In the genomic region with DNA sequence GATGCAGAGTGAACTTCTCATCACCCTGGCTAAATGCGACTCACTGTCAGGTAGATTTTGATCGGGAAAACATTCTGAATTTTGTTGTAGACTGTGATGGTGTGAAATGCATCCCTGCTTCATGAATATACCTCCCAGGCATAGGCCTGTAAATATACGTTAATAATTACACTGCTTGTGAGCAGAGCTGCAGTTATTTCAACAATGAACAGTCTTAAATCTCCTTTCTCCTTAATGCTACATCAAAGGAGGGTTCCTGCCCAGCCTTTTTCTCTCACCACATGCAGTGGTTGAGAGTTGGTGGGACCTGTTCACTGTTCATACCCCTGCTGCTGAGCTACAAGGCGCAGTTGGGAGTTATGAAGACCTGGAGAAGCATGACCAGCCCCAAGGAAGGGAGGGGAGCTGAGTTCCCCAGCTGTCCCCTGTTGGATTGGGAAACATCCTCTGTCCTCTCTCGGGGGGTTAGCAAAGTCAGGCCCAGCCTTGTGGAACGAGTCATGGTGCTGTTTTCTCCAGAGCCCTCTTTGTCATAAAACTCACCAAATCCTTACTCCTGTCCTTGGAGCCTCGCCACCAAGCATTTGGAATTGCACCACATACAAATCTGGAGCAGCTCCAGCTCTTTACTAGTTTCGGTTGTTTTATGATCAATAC, we compare ENCODE assay signal across 18 cellular contexts.
"Had no signal": no experiment of that assay in that cellular context is flagged by ENCODE, and none has a peak within 500 bp of the region (broad histone marks: within the 10 kb centered on the region; RNA-seq: fewer than 3 reads in every experiment).

No MANE protein-coding gene starts in this region.

- DNase-seq: activated CD4-positive, alpha-beta T cell treated with anti-CD3 and anti-CD28 coated beads for 36 hours; activated CD8-positive, alpha-beta memory T cell treated with anti-CD3 and anti-CD28 coated beads, Interleukin-2, amount 50 U/mL, for 4 hours; activated CD8-positive, alpha-beta T cell treated with anti-CD3 and anti-CD28 coated beads for 36 hours; activated naive CD4-positive, alpha-beta T cell; activated T-cell treated with anti-CD3 and anti-CD28 coated beads, Interleukin-2, amount 50 U/mL, for 72 hours; aorta; esophagus squamous epithelium; lower lobe of right lung; natural killer cell; nucleus accumbens; right lobe of liver; stimulated activated CD4-positive, alpha-beta T cell treated with anti-CD3 and anti-CD28 coated beads, Interleukin-4, amount 100 ng/mL, for 1 hour; stimulated activated CD8-positive, alpha-beta memory T cell treated with anti-CD3 and anti-CD28 coated beads, Interleukin-4, amount 100 ng/mL, for 48 hours; T-cell; testis; upper lobe of right lung had no signal

- H3K9me3 ChIP-seq: gastrocnemius medialis, right lobe of liver, testis, upper lobe of right lung had no signal

- H3K4me3 ChIP-seq: esophagus squamous epithelium, gastrocnemius medialis, lower lobe of right lung, right lobe of liver, testis, upper lobe of right lung had no signal

- H3K36me3 ChIP-seq: esophagus squamous epithelium, gastrocnemius medialis, lower lobe of right lung, right lobe of liver, upper lobe of right lung had no signal

- H3K4me1 ChIP-seq: esophagus squamous epithelium, gastrocnemius medialis, lower lobe of right lung, right lobe of liver, testis, upper lobe of right lung had no signal

- FAIRE-seq: endometrium had no signal

- H3K27me3 ChIP-seq: esophagus squamous epithelium, gastrocnemius medialis, right lobe of liver, testis, upper lobe of right lung had no signal
